In the genomic region with DNA sequence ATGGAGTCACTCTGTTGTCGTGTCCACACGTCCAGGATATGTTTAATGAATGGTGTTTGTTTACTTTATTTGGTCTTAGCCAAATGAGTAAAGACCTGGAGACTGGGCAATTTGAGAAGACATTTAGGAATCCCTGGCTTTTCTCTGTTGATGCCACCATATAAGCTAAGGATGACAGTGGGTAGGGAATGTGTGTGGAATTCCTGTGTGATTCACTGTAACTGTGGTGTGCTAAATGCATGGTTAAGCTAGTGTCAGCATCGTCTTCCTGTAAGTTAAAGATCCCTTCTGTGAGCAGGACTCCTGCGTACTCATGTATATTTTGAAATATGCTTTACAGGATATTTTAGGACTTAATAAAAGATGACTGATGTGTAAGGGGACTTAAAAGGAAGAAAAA, we compare ENCODE assay signal across 21 cellular contexts.
"Had no signal": no experiment of that assay in that cellular context is flagged by ENCODE, and none has a peak within 500 bp of the region (broad histone marks: within the 10 kb centered on the region; RNA-seq: fewer than 3 reads in every experiment).

No MANE protein-coding gene starts in this region.

- H3K4me1 ChIP-seq: psoas muscle, tibial artery had no signal

- H3K36me3 ChIP-seq: ovary had no signal

- H3K4me3 ChIP-seq: ovary, psoas muscle, tibial artery had no signal

- DNase-seq: activated CD4-positive, alpha-beta T cell treated with anti-CD3 and anti-CD28 coated beads, Interleukin-2, amount 50 U/mL, for 4 hours; activated CD8-positive, alpha-beta memory T cell treated with anti-CD3 and anti-CD28 coated beads for 24 hours; activated CD8-positive, alpha-beta memory T cell treated with anti-CD3 and anti-CD28 coated beads, Interleukin-2, amount 50 U/mL, for 4 hours; activated naive CD4-positive, alpha-beta T cell treated with Interleukin-2 at 50 U/mL for 16 hours; activated naive CD8-positive, alpha-beta T cell treated with anti-CD3 and anti-CD28 coated beads, Interleukin-2, amount 10 ng/mL, durations not matched to agents 7 days and 5 days; activated T-cell treated with anti-CD3 and anti-CD28 coated beads, Interleukin-2, amount 50 U/mL, for 48 hours; amygdala; cerebellar nuclear complex; cortex of kidney; foreskin fibroblast; left ventricle myocardium superior; mammary epithelial cell; ovary; psoas muscle; right cardiac atrium; stimulated activated CD4-positive, alpha-beta T cell treated with anti-CD3 and anti-CD28 coated beads, Interleukin-1b, Interleukin-23, amount 100 ng/mL, for 48 hours; stimulated activated naive CD8-positive, alpha-beta T cell treated with anti-CD3 and anti-CD28 coated beads, Interleukin-15, amount 100 ng/mL, for 72 hours; T-helper 1 cell; tibial artery had no signal

- H3K27ac ChIP-seq: epithelial cell of prostate, ovary, psoas muscle, tibial artery had no signal

- ATAC-seq: left ventricle myocardium superior; natural killer cell treated with Interleukin-12 subunit alpha and Interleukin-12 subunit beta and Interleukin-15 and Interleukin-18, amount 100 ng/mL, for 72 hours; psoas muscle; right cardiac atrium; stimulated activated naive CD8-positive, alpha-beta T cell treated with anti-CD3 and anti-CD28 coated beads, Interleukin-15, amount 100 ng/mL, for 72 hours had no signal

- H3K9me3 ChIP-seq: ovary, psoas muscle, tibial artery had no signal

- H3K27me3 ChIP-seq: ovary, tibial artery had no signal
